In the genomic region with DNA sequence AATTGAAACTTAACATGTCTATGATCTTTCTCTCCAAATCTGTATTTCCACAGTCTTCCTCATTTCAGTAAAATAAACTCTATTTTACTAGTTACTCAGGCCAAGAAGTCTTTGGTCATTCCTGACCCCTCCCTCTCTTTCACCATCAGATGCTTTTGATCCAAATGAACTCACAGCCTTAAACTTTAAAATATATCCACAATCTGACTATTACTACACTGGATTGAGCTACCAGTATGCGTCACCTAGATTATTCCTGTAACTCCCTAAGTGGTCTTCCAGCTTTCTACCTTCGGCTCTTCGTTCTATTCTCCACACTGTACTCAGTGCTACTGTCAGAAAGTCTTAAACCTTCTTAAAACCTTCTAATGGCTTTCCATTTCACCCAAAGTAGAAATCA, we compare ENCODE assay signal across 1 cellular context.
TF ChIP-seq lines count a peak whose summit lies in the region.

No MANE protein-coding gene starts in this region.

TF ChIP-seq in GM12878, 131 proteins besides CTCF, POLR2A, EP300 and RAD21 (continued from another document):
- TF ChIP-seq, protein P1, sequence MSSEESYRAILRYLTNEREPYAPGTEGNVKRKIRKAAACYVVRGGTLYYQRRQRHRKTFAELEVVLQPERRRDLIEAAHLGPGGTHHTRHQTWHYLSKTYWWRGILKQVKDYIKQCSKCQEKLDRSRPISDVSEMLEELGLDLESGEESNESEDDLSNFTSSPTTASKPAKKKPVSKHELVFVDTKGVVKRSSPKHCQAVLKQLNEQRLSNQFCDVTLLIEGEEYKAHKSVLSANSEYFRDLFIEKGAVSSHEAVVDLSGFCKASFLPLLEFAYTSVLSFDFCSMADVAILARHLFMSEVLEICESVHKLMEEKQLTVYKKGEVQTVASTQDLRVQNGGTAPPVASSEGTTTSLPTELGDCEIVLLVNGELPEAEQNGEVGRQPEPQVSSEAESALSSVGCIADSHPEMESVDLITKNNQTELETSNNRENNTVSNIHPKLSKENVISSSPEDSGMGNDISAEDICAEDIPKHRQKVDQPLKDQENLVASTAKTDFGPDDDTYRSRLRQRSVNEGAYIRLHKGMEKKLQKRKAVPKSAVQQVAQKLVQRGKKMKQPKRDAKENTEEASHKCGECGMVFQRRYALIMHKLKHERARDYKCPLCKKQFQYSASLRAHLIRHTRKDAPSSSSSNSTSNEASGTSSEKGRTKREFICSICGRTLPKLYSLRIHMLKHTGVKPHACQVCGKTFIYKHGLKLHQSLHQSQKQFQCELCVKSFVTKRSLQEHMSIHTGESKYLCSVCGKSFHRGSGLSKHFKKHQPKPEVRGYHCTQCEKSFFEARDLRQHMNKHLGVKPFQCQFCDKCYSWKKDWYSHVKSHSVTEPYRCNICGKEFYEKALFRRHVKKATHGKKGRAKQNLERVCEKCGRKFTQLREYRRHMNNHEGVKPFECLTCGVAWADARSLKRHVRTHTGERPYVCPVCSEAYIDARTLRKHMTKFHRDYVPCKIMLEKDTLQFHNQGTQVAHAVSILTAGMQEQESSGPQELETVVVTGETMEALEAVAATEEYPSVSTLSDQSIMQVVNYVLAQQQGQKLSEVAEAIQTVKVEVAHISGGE (CRISPR knock-in tag; IDR thresholded peaks at IDR 0.05), result no peak
- TF ChIP-seq SPI1 (IDR thresholded peaks at IDR 0.05; ENCODE audit: borderline replicate concordance, insufficient read depth, low read depth, low read length), result no peak
- TF ChIP-seq, protein P2, sequence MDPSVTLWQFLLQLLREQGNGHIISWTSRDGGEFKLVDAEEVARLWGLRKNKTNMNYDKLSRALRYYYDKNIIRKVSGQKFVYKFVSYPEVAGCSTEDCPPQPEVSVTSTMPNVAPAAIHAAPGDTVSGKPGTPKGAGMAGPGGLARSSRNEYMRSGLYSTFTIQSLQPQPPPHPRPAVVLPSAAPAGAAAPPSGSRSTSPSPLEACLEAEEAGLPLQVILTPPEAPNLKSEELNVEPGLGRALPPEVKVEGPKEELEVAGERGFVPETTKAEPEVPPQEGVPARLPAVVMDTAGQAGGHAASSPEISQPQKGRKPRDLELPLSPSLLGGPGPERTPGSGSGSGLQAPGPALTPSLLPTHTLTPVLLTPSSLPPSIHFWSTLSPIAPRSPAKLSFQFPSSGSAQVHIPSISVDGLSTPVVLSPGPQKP (IDR thresholded peaks at IDR 0.05; ENCODE audit: low read depth, low read length), result no peak
- no peak for TF ChIP-seq MTA3 (IDR thresholded peaks at IDR 0.05; ENCODE audit: borderline replicate concordance, low read length)
- TF ChIP-seq, protein P3, sequence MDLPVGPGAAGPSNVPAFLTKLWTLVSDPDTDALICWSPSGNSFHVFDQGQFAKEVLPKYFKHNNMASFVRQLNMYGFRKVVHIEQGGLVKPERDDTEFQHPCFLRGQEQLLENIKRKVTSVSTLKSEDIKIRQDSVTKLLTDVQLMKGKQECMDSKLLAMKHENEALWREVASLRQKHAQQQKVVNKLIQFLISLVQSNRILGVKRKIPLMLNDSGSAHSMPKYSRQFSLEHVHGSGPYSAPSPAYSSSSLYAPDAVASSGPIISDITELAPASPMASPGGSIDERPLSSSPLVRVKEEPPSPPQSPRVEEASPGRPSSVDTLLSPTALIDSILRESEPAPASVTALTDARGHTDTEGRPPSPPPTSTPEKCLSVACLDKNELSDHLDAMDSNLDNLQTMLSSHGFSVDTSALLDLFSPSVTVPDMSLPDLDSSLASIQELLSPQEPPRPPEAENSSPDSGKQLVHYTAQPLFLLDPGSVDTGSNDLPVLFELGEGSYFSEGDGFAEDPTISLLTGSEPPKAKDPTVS (IDR thresholded peaks at IDR 0.05; ENCODE audit: low read depth, low read length), result no peak
- no peak for TF ChIP-seq RCOR1 (conservative IDR thresholded peaks at IDR 0.05; ENCODE audit: low read depth, low read length)
- TF ChIP-seq, protein P4, sequence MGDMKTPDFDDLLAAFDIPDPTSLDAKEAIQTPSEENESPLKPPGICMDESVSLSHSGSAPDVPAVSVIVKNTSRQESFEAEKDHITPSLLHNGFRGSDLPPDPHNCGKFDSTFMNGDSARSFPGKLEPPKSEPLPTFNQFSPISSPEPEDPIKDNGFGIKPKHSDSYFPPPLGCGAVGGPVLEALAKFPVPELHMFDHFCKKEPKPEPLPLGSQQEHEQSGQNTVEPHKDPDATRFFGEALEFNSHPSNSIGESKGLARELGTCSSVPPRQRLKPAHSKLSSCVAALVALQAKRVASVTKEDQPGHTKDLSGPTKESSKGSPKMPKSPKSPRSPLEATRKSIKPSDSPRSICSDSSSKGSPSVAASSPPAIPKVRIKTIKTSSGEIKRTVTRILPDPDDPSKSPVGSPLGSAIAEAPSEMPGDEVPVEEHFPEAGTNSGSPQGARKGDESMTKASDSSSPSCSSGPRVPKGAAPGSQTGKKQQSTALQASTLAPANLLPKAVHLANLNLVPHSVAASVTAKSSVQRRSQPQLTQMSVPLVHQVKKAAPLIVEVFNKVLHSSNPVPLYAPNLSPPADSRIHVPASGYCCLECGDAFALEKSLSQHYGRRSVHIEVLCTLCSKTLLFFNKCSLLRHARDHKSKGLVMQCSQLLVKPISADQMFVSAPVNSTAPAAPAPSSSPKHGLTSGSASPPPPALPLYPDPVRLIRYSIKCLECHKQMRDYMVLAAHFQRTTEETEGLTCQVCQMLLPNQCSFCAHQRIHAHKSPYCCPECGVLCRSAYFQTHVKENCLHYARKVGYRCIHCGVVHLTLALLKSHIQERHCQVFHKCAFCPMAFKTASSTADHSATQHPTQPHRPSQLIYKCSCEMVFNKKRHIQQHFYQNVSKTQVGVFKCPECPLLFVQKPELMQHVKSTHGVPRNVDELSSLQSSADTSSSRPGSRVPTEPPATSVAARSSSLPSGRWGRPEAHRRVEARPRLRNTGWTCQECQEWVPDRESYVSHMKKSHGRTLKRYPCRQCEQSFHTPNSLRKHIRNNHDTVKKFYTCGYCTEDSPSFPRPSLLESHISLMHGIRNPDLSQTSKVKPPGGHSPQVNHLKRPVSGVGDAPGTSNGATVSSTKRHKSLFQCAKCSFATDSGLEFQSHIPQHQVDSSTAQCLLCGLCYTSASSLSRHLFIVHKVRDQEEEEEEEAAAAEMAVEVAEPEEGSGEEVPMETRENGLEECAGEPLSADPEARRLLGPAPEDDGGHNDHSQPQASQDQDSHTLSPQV (IDR thresholded peaks at IDR 0.05), result no peak
- no peak for TF ChIP-seq BCL11A (IDR thresholded peaks at IDR 0.05; ENCODE audit: low read depth, low read length)
- no peak for TF ChIP-seq NRF1 (conservative IDR thresholded peaks at IDR 0.05; ENCODE audit: low read depth, low read length)
- TF ChIP-seq SMARCA5 (IDR thresholded peaks at IDR 0.05), result no peak
